19 cellular contexts compared by ENCODE assay signal in the genomic region with DNA sequence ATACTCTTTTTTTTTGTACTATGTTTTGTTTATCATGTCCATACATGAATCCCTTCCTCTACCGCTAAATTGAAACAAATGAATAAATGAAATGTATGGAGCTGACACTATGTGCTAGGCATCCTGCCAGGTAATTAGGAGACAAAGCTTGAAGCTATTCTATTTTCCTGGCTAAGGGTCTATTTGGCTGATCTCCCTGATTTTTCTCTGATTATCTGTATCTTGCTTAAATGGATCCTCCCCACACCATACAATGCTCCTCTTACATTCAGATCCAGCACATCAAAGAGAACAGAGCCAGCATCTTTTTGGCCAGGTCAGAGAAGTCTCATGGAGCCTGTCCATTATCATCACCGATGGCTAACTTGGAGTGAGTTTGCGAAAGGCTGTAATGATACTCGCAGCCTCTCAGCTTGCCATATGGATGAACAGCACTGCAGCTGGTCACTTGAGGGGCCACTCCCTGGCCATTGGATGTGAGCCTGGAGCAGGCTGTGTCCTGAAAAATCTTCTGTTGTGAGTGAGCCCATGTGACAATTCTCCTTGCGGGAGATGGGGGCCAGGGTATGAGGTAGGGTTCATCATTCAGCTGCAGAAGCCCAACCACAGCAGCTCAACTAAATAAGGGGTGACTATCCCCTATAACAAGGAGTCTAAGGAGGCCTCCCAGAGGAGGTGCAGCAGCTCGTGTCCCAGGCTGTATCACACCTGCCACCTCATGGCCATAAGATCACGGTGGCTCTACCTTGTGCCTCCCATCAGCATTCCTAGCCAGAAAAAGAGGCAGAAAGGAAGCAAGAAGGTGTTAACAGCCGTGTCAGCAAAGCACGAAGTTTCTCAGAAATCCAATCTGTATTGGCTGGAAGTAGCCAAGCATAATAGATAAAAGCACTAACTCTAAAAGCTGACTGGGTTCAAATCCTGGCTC.
"Had no signal": no experiment of that assay in that cellular context is flagged by ENCODE, and none has a peak within 500 bp of the region (broad histone marks: within the 10 kb centered on the region; RNA-seq: fewer than 3 reads in every experiment).

No MANE protein-coding gene starts in this region.

- DNase-seq: activated CD4-positive, alpha-beta memory T cell treated with anti-CD3 and anti-CD28 coated beads for 36 hours; activated CD4-positive, alpha-beta T cell treated with anti-CD3 and anti-CD28 coated beads for 4 hours; activated CD4-positive, CD25-positive, alpha-beta regulatory T cell; activated effector memory CD4-positive, alpha-beta T cell treated with Interleukin-2 at 50 U/mL for 16 hours; activated naive CD4-positive, alpha-beta T cell treated with anti-CD3 and anti-CD28 coated beads for 36 hours; activated naive CD8-positive, alpha-beta T cell treated with anti-CD3 and anti-CD28 coated beads, Interleukin-2, amount 10 ng/mL, durations not matched to agents 7 days and 5 days; activated T-cell treated with anti-CD3 and anti-CD28 coated beads, Interleukin-2, amount 50 U/mL, for 48 hours; amniotic stem cell; left colon; lower lobe of right lung; mesendoderm; naive B cell; nucleus accumbens; posterior cingulate gyrus; sigmoid colon; stimulated activated CD4-positive, alpha-beta T cell treated with anti-CD3 and anti-CD28 coated beads, Interleukin-15, amount 100 ng/mL, for 24 hours; stimulated activated naive B cell treated with anti-CD40 and anti-IgM and Interleukin-4, amounts not matched to agents 10 μg/mL and 1 μg/mL and 100 μg/mL, for 72 hours; T1000; testis had no signal

- ATAC-seq: left colon; lower lobe of right lung; stimulated activated naive B cell treated with anti-CD40 and anti-IgM and Interleukin-4, amounts not matched to agents 10 μg/mL and 1 μg/mL and 100 μg/mL, for 72 hours had no signal
